ENCODE assay signal across 8 cellular contexts in genomic region chr2:111454404-111454803, GRCh38.
DNase-seq lines count a peak whose midpoint lies in the region; ATAC-seq and TF ChIP-seq lines count a peak whose summit lies in the region.
"Not testable (repeated sequence)": the region's sequence is repeated elsewhere in the genome, so short reads cannot be mapped to it uniquely, and the experiment has no call there.

No MANE protein-coding gene starts in this region.

- H3K27ac Mint-ChIP-seq in neural crest cell (ENCODE audit: unreplicated experiment), result not testable (repeated sequence)

- BruUV-seq in A673 (replicated peaks; lab: Mats Ljungman, UMichigan), result not testable (repeated sequence)

- DNase-seq in A673 (ENCODE audit: low spot score) (peak; percentile 60), H4 (ENCODE audit: low spot score) (peak; percentile 62), T follicular helper cell (ENCODE audit: low read depth) (peak; percentile 12), brain microvascular endothelial cell (peak; percentile 54)
- not testable (repeated sequence) for DNase-seq in Right ventricle myocardium inferior (ENCODE audit: missing footprints); neural crest cell (ENCODE audit: low read depth, low spot score)

- not testable (repeated sequence) for H3K9me3 ChIP-seq in A673 (ENCODE audit: low read depth, low read length, poor library complexity, severe bottlenecking)

- not testable (repeated sequence) for H3K4me1 ChIP-seq in A673 (ENCODE audit: insufficient read depth, low read length, poor library complexity, severe bottlenecking)

- intact Hi-C loops in A673 (cut with micrococcal nuclease; ENCODE audit: unreplicated experiment); Right ventricle myocardium inferior (cut with DNase I): not testable (repeated sequence)

- not testable (repeated sequence) for H3K4me1 Mint-ChIP-seq in neural crest cell

- CTCF ChIA-PET in A673 (lab: Charles Lee), result not testable (repeated sequence)

- not testable (repeated sequence) for H3K36me3 Mint-ChIP-seq in neural crest cell (ENCODE audit: low read depth)

- H3K27me3 ChIP-seq in A673 (replicated peaks; ENCODE audit: insufficient read depth, low read depth, low read length, poor library complexity); brain microvascular endothelial cell (replicated peaks): not testable (repeated sequence)

- TF ChIP-seq CTCF in A673 (conservative IDR thresholded peaks at IDR 0.05; ENCODE audit: low read depth, low read length) (peak; percentile 18; the same call in 1 of the 2 replicates), neural crest cell (conservative IDR thresholded peaks at IDR 0.05) (peak; percentile 45)
- not testable (repeated sequence) for TF ChIP-seq CTCF in brain microvascular endothelial cell (IDR thresholded peaks at IDR 0.05; ENCODE audit: low read depth, low read length, missing control alignments)

- POLR2A ChIA-PET in A673 (lab: Charles Lee; ENCODE audit: low non-redundant PET), result not testable (repeated sequence)

- not testable (repeated sequence) for H3K9me3 Mint-ChIP-seq in neural crest cell

- ATAC-seq in GM18517 (IDR thresholded peaks at IDR 0.05; ENCODE audit: unreplicated experiment) (peak; percentile 67), HG03442 (IDR thresholded peaks at IDR 0.05; ENCODE audit: unreplicated experiment) (peak; percentile 76), Right ventricle myocardium inferior (peak; percentile 98)

- not testable (repeated sequence) for H3K27ac ChIP-seq in A673 (ENCODE audit: low read depth, low read length, poor library complexity, severe bottlenecking); brain microvascular endothelial cell

- in situ Hi-C loops in brain microvascular endothelial cell (cut with HindIII; ENCODE audit: low pct_ligation_motif_present, low sequenced_read_pairs), result not testable (repeated sequence)

- H3K27me3 Mint-ChIP-seq in neural crest cell (ENCODE audit: low read depth), result not testable (repeated sequence)

- H3K4me3 ChIP-seq in A673 (ENCODE audit: low read depth, low read length, poor library complexity, severe bottlenecking); brain microvascular endothelial cell (ENCODE audit: low read depth, low read length): not testable (repeated sequence)

- not testable (repeated sequence) for H3K4me3 Mint-ChIP-seq in neural crest cell

- H3K36me3 ChIP-seq in A673 (ENCODE audit: insufficient read depth, low read length, poor library complexity, severe bottlenecking); brain microvascular endothelial cell (replicated peaks): not testable (repeated sequence)
